In genomic region chr5:87359106-87359505, GRCh38 we compare ENCODE assay signal across 1 cellular context.
TF ChIP-seq lines count a peak whose summit lies in the region.

No MANE protein-coding gene starts in this region.

TF ChIP-seq in GM23338, 12 proteins besides CTCF, POLR2A, EP300 and RAD21 (continued from another document):
- TF ChIP-seq EZH2phosphoT487 (IDR thresholded peaks at IDR 0.05; ENCODE audit: unreplicated experiment) = no peak
- no peak for TF ChIP-seq ZNF331 (CRISPR knock-in tag; IDR thresholded peaks at IDR 0.05; ENCODE audit: low read depth)
- no peak for TF ChIP-seq JUNB (IDR thresholded peaks at IDR 0.05; ENCODE audit: unreplicated experiment)
- no peak for TF ChIP-seq STAT1 (IDR thresholded peaks at IDR 0.05; ENCODE audit: unreplicated experiment)
- TF ChIP-seq POLR2AphosphoS5 (IDR thresholded peaks at IDR 0.05; ENCODE audit: low read depth) = no peak
- TF ChIP-seq ZNF114 (CRISPR knock-in tag; IDR thresholded peaks at IDR 0.05) = no peak
- TF ChIP-seq NANOG (IDR thresholded peaks at IDR 0.05; ENCODE audit: borderline replicate concordance) = no peak
- TF ChIP-seq ETS1 (IDR thresholded peaks at IDR 0.05) = no peak
- no peak for TF ChIP-seq EZH2 (IDR thresholded peaks at IDR 0.05; ENCODE audit: low read depth, unreplicated experiment)
TF ChIP-seq in GM23338: peak in this region for 0.
